Comparison of ENCODE assay signal across 1 cellular context in the genomic region with DNA sequence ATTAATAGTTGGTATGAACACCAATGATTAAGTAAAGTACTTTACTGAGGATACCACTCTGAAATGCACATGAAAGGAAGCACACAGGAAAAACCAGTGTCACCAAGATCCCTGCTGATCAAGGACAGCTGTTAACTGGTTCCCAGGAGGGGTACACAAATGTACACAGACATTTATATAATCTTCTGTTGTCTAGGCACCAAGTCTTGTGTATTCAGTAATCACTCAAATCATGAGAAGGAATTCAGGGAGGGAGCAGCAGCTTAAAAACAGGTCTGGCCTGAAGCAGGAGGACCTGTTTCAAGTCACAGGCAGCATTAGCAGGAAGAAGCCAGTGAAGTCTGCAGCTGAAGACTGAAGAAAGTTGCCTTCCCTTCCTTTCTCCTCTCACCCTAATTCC.
TF ChIP-seq lines count a peak whose summit lies in the region.

No MANE protein-coding gene starts in this region.

TF ChIP-seq in HepG2, 621 proteins besides CTCF, POLR2A, EP300 and RAD21 (continued from another document and continues in another):
- TF ChIP-seq ZNF318 (CRISPR knock-in tag; IDR thresholded peaks at IDR 0.05) (no peak), GATAD2A (CRISPR knock-in tag; IDR thresholded peaks at IDR 0.05) (0 out of 2 replicates have a peak, but pooled peaks have one; percentile 9), ZNF878 (CRISPR knock-in tag; IDR thresholded peaks at IDR 0.05) (no peak), ZFY (CRISPR knock-in tag; IDR thresholded peaks at IDR 0.05) (no peak), ZMYM4 (CRISPR knock-in tag; IDR thresholded peaks at IDR 0.05) (0 out of 2 replicates have a peak, but pooled peaks have one; percentile 22), RFXANK (CRISPR knock-in tag; IDR thresholded peaks at IDR 0.05) (no peak), GFI1 (CRISPR knock-in tag; IDR thresholded peaks at IDR 0.05; ENCODE audit: borderline replicate concordance) (no peak), FOXP1 (IDR thresholded peaks at IDR 0.05) (no peak), FOXP1 (CRISPR knock-in tag; IDR thresholded peaks at IDR 0.05) (peak; percentile 72), KLF11 (CRISPR knock-in tag; IDR thresholded peaks at IDR 0.05) (no peak), ZNF230 (CRISPR knock-in tag; IDR thresholded peaks at IDR 0.05) (no peak), SOX5 (CRISPR knock-in tag; IDR thresholded peaks at IDR 0.05; ENCODE audit: borderline replicate concordance) (peak; percentile 42; the same call in 1 of the 2 replicates), PATZ1 (CRISPR knock-in tag; IDR thresholded peaks at IDR 0.05) (peak; percentile 9; the same call in 1 of the 2 replicates), STAT5B (CRISPR knock-in tag; IDR thresholded peaks at IDR 0.05) (no peak), ZNF331 (CRISPR knock-in tag; IDR thresholded peaks at IDR 0.05) (no peak), HMG20B (CRISPR knock-in tag; conservative IDR thresholded peaks at IDR 0.05) (no peak), RFX1 (IDR thresholded peaks at IDR 0.05) (peak; percentile 49), NFE2 (CRISPR knock-in tag; IDR thresholded peaks at IDR 0.05) (no peak)
- TF ChIP-seq, protein P1, sequence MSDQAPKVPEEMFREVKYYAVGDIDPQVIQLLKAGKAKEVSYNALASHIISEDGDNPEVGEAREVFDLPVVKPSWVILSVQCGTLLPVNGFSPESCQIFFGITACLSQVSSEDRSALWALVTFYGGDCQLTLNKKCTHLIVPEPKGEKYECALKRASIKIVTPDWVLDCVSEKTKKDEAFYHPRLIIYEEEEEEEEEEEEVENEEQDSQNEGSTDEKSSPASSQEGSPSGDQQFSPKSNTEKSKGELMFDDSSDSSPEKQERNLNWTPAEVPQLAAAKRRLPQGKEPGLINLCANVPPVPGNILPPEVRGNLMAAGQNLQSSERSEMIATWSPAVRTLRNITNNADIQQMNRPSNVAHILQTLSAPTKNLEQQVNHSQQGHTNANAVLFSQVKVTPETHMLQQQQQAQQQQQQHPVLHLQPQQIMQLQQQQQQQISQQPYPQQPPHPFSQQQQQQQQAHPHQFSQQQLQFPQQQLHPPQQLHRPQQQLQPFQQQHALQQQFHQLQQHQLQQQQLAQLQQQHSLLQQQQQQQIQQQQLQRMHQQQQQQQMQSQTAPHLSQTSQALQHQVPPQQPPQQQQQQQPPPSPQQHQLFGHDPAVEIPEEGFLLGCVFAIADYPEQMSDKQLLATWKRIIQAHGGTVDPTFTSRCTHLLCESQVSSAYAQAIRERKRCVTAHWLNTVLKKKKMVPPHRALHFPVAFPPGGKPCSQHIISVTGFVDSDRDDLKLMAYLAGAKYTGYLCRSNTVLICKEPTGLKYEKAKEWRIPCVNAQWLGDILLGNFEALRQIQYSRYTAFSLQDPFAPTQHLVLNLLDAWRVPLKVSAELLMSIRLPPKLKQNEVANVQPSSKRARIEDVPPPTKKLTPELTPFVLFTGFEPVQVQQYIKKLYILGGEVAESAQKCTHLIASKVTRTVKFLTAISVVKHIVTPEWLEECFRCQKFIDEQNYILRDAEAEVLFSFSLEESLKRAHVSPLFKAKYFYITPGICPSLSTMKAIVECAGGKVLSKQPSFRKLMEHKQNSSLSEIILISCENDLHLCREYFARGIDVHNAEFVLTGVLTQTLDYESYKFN (CRISPR knock-in tag; conservative IDR thresholded peaks at IDR 0.05): 0 out of 2 replicates have a peak, but pooled peaks have one; percentile 39
- TF ChIP-seq, protein P2, sequence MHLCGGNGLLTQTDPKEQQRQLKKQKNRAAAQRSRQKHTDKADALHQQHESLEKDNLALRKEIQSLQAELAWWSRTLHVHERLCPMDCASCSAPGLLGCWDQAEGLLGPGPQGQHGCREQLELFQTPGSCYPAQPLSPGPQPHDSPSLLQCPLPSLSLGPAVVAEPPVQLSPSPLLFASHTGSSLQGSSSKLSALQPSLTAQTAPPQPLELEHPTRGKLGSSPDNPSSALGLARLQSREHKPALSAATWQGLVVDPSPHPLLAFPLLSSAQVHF (CRISPR knock-in tag; IDR thresholded peaks at IDR 0.05): no peak
- TF ChIP-seq, protein P3, sequence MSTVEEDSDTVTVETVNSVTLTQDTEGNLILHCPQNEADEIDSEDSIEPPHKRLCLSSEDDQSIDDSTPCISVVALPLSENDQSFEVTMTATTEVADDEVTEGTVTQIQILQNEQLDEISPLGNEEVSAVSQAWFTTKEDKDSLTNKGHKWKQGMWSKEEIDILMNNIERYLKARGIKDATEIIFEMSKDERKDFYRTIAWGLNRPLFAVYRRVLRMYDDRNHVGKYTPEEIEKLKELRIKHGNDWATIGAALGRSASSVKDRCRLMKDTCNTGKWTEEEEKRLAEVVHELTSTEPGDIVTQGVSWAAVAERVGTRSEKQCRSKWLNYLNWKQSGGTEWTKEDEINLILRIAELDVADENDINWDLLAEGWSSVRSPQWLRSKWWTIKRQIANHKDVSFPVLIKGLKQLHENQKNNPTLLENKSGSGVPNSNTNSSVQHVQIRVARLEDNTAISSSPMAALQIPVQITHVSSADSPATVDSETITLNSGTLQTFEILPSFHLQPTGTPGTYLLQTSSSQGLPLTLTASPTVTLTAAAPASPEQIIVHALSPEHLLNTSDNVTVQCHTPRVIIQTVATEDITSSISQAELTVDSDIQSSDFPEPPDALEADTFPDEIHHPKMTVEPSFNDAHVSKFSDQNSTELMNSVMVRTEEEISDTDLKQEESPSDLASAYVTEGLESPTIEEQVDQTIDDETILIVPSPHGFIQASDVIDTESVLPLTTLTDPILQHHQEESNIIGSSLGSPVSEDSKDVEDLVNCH (CRISPR knock-in tag; IDR thresholded peaks at IDR 0.05): no peak
- TF ChIP-seq, protein P4, sequence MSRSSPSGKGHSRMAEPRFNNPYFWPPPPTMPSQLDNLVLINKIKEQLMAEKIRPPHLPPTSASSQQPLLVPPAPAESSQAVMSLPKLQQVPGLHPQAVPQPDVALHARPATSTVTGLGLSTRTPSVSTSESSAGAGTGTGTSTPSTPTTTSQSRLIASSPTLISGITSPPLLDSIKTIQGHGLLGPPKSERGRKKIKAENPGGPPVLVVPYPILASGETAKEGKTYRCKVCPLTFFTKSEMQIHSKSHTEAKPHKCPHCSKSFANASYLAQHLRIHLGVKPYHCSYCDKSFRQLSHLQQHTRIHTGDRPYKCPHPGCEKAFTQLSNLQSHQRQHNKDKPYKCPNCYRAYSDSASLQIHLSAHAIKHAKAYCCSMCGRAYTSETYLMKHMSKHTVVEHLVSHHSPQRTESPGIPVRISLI (CRISPR knock-in tag; IDR thresholded peaks at IDR 0.05; ENCODE audit: borderline replicate concordance): no peak
- TF ChIP-seq, protein P5, sequence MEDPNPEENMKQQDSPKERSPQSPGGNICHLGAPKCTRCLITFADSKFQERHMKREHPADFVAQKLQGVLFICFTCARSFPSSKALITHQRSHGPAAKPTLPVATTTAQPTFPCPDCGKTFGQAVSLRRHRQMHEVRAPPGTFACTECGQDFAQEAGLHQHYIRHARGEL (CRISPR knock-in tag; IDR thresholded peaks at IDR 0.05): no peak
- TF ChIP-seq, protein P6, sequence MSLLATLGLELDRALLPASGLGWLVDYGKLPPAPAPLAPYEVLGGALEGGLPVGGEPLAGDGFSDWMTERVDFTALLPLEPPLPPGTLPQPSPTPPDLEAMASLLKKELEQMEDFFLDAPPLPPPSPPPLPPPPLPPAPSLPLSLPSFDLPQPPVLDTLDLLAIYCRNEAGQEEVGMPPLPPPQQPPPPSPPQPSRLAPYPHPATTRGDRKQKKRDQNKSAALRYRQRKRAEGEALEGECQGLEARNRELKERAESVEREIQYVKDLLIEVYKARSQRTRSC (CRISPR knock-in tag; IDR thresholded peaks at IDR 0.05; ENCODE audit: low read depth): no peak
- TF ChIP-seq, protein P7, sequence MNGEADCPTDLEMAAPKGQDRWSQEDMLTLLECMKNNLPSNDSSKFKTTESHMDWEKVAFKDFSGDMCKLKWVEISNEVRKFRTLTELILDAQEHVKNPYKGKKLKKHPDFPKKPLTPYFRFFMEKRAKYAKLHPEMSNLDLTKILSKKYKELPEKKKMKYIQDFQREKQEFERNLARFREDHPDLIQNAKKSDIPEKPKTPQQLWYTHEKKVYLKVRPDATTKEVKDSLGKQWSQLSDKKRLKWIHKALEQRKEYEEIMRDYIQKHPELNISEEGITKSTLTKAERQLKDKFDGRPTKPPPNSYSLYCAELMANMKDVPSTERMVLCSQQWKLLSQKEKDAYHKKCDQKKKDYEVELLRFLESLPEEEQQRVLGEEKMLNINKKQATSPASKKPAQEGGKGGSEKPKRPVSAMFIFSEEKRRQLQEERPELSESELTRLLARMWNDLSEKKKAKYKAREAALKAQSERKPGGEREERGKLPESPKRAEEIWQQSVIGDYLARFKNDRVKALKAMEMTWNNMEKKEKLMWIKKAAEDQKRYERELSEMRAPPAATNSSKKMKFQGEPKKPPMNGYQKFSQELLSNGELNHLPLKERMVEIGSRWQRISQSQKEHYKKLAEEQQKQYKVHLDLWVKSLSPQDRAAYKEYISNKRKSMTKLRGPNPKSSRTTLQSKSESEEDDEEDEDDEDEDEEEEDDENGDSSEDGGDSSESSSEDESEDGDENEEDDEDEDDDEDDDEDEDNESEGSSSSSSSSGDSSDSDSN (CRISPR knock-in tag; IDR thresholded peaks at IDR 0.05): no peak
